18 cellular contexts compared by ENCODE assay signal in the genomic region with DNA sequence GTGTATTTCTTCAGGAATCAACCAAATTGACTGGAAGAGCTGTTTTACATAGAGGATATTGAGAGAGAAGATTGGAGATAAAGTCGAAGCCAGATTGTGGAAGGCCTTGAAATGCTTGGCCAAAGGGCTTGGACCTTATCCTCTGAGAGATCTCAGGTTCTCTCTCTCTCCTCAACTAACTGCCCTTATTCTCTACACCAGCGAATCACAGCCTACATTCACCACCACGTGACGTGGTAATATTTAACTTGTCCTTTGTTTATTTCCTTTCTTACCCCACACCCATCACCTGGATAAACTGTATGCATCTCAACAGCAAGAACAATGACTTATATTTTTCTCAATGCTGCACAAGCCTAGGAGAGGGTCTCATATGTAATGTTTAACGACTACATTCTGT.
DNase-seq lines count a peak whose midpoint lies in the region; FAIRE-seq and TF ChIP-seq lines count a peak whose summit lies in the region.
"Had no signal": no experiment of that assay in that cellular context is flagged by ENCODE, and none has a peak within 500 bp of the region (broad histone marks: within the 10 kb centered on the region; RNA-seq: fewer than 3 reads in every experiment).

No MANE protein-coding gene starts in this region.

- TF ChIP-seq POLR2A in esophagus muscularis mucosa (IDR thresholded peaks at IDR 0.05; ENCODE audit: low read depth) = no peak

- intact Hi-C loops in esophagus muscularis mucosa (cut with DNase I) = no loop called here

- TF ChIP-seq CTCF in 22Rv1 (IDR thresholded peaks at IDR 0.05) (no peak), esophagus muscularis mucosa (IDR thresholded peaks at IDR 0.05) (no peak)

- H3K4me3 ChIP-seq in esophagus muscularis mucosa = no peak overlapping the region
- H3K4me3 ChIP-seq in small intestine (ENCODE audit: low read depth in 1 of 2, low read length in 2 of 2) = no peak overlapping the region
- H3K4me3 ChIP-seq: GM23338 had no signal

- no peaks in the 10 kb centered on the region for H3K9me3 ChIP-seq in esophagus muscularis mucosa
- no peaks in the 10 kb centered on the region for H3K9me3 ChIP-seq in small intestine (ENCODE audit: control insufficient read depth, low read depth)
- H3K9me3 ChIP-seq: Caco-2 had no signal

- H3K36me3 ChIP-seq in esophagus muscularis mucosa (no peaks in the 10 kb centered on the region), small intestine (ENCODE audit: control insufficient read depth in 2 of 2, insufficient read depth in 2 of 2, low read length in 2 of 2) (no peaks in the 10 kb centered on the region)

- no peak for TF ChIP-seq EP300 in esophagus muscularis mucosa (IDR thresholded peaks at IDR 0.05)

- H3K27ac ChIP-seq in 22Rv1 (peak overlapping the region; percentile 45), esophagus muscularis mucosa (replicated peaks in 1 of 4) (no peak overlapping the region), small intestine (ENCODE audit: low read depth in 1 of 2, low read length in 1 of 2) (no peak overlapping the region)

- DNase-seq in DMS53 (lab: John Stamatoyannopoulos, UW) (peak; percentile 46), DMS53 treated with DMSO at 0.1 percent for 48 hours (lab: John Stamatoyannopoulos, UW; ENCODE audit: unreplicated experiment) (no peak), esophagus muscularis mucosa (ENCODE audit: extremely low spot score) (peak; percentile 31), small intestine (peak; percentile 86), NCI-H2171 treated with DMSO at 0.1 percent for 48 hours (lab: John Stamatoyannopoulos, UW) (no peak), NCI-H1105 treated with DMSO at 0.1 percent for 48 hours (lab: John Stamatoyannopoulos, UW) (no peak)
- DNase-seq: 8988T; C1 segment of cervical spinal cord; CD4-positive, alpha-beta memory T cell; DMS153; DMS79 treated with DMSO at 0.1 percent for 48 hours; GF-D8; H9 had no signal

- WGBS in esophagus muscularis mucosa = 93% methylated on average over 5 of the region's 5 CpGs
- 65 to 86% (median 74%) methylated on average over 5 of the region's 5 CpGs for WGBS in small intestine, 3 donors

- H3K4me1 ChIP-seq in esophagus muscularis mucosa (peaks cover 0 to 13% (median 0%) of the 10 kb centered on the region in 4 donors), small intestine (ENCODE audit: control insufficient read depth in 2 of 2, insufficient read depth in 1 of 2, low read depth in 1 of 2, low read length in 1 of 2) (peaks cover 2 to 6% of the 10 kb centered on the region in 2 donors)

- FAIRE-seq in small intestine (lab: Jason Lieb, UNC) = no peak
- FAIRE-seq: GM12891, GM18507 had no signal

- H3K27me3 ChIP-seq in esophagus muscularis mucosa (no peaks in the 10 kb centered on the region), small intestine (ENCODE audit: control insufficient read depth in 2 of 2, insufficient read depth in 2 of 2, low read length in 2 of 2) (no peaks in the 10 kb centered on the region)

Comparison
In these comparisons a context has a peak if more than half of its experiments do, and no peak if none do; other contexts are left out.
1. DNase-seq: peak in DMS53 (single experiment), esophagus muscularis mucosa (single experiment) and small intestine (single experiment); none in DMS53 treated with DMSO at 0.1 percent for 48 hours (single experiment), NCI-H2171 treated with DMSO at 0.1 percent for 48 hours (single experiment) and NCI-H1105 treated with DMSO at 0.1 percent for 48 hours (single experiment).